ENCODE assay signal across 1 cellular context in genomic region chr20:25576783-25577530, GRCh38.
TF ChIP-seq lines count a peak whose summit lies in the region.

No MANE protein-coding gene starts in this region.

TF ChIP-seq in HepG2, 621 proteins besides CTCF, POLR2A, EP300 and RAD21 (continues in another document):
- TF ChIP-seq SOX5 (CRISPR knock-in tag; IDR thresholded peaks at IDR 0.05; ENCODE audit: borderline replicate concordance) (no peak), HNRNPLL (IDR thresholded peaks at IDR 0.05; ENCODE audit: low read depth, low read length, poor library complexity, severe bottlenecking) (no peak), SRY (CRISPR knock-in tag; IDR thresholded peaks at IDR 0.05) (no peak), ZNF792 (CRISPR knock-in tag; IDR thresholded peaks at IDR 0.05) (no peak), ZFP1 (CRISPR knock-in tag; IDR thresholded peaks at IDR 0.05) (no peak), ARID4A (CRISPR knock-in tag; IDR thresholded peaks at IDR 0.05; ENCODE audit: borderline replicate concordance) (no peak), RXRA (CRISPR knock-in tag; IDR thresholded peaks at IDR 0.05) (peak; percentile 23; the same call in 1 of the 2 replicates), ZNF567 (CRISPR knock-in tag; IDR thresholded peaks at IDR 0.05; ENCODE audit: borderline replicate concordance) (no peak), ZNF768 (CRISPR knock-in tag; IDR thresholded peaks at IDR 0.05) (0 out of 2 replicates have a peak, but pooled peaks have one; percentile 36), NFKB2 (CRISPR knock-in tag; IDR thresholded peaks at IDR 0.05; ENCODE audit: borderline replicate concordance) (no peak), ZSCAN25 (CRISPR knock-in tag; IDR thresholded peaks at IDR 0.05) (no peak), SYNCRIP (IDR thresholded peaks at IDR 0.05; ENCODE audit: insufficient read depth, low read depth, low read length) (no peak), ARNTL (CRISPR knock-in tag; IDR thresholded peaks at IDR 0.05) (no peak), ZNF235 (CRISPR knock-in tag; IDR thresholded peaks at IDR 0.05; ENCODE audit: borderline replicate concordance) (no peak), MLLT10 (CRISPR knock-in tag; IDR thresholded peaks at IDR 0.05) (no peak), ZNF850 (CRISPR knock-in tag; conservative IDR thresholded peaks at IDR 0.05) (no peak), ZNF20 (CRISPR knock-in tag; IDR thresholded peaks at IDR 0.05) (no peak), GATAD2A (CRISPR knock-in tag; IDR thresholded peaks at IDR 0.05) (no peak), ZNF414 (CRISPR knock-in tag; IDR thresholded peaks at IDR 0.05) (no peak), ZNF597 (CRISPR knock-in tag; IDR thresholded peaks at IDR 0.05) (no peak), HOMEZ (CRISPR knock-in tag; IDR thresholded peaks at IDR 0.05; ENCODE audit: low read depth) (no peak), SNAPC2 (CRISPR knock-in tag; IDR thresholded peaks at IDR 0.05) (no peak), HMGXB3 (CRISPR knock-in tag; IDR thresholded peaks at IDR 0.05; ENCODE audit: borderline replicate concordance) (no peak), ZFY (CRISPR knock-in tag; IDR thresholded peaks at IDR 0.05) (0 out of 2 replicates have a peak, but pooled peaks have one; percentile 5), ZNF512B (CRISPR knock-in tag; IDR thresholded peaks at IDR 0.05; ENCODE audit: borderline replicate concordance) (no peak), ZNF841 (CRISPR knock-in tag; IDR thresholded peaks at IDR 0.05; ENCODE audit: borderline replicate concordance) (no peak), ZNF546 (CRISPR knock-in tag; conservative IDR thresholded peaks at IDR 0.05) (no peak), CC2D1A (CRISPR knock-in tag; IDR thresholded peaks at IDR 0.05) (no peak), SRSF1 (optimal IDR thresholded peaks at IDR 0.05; ENCODE audit: low read depth, low read length) (no peak), MAFF (IDR thresholded peaks at IDR 0.05; ENCODE audit: low read depth, low read length) (no peak), ZNF280B (CRISPR knock-in tag; IDR thresholded peaks at IDR 0.05; ENCODE audit: borderline replicate concordance) (no peak), GTF3A (CRISPR knock-in tag; conservative IDR thresholded peaks at IDR 0.05) (no peak), ZNF367 (CRISPR knock-in tag; IDR thresholded peaks at IDR 0.05; ENCODE audit: borderline replicate concordance) (no peak), ZBTB38 (CRISPR knock-in tag; IDR thresholded peaks at IDR 0.05) (peak; percentile 47; the same call in 1 of the 2 replicates), ZNF614 (CRISPR knock-in tag; IDR thresholded peaks at IDR 0.05; ENCODE audit: borderline replicate concordance) (no peak), ZXDC (CRISPR knock-in tag; IDR thresholded peaks at IDR 0.05) (no peak), PCBP2 (optimal IDR thresholded peaks at IDR 0.05; ENCODE audit: low read depth, low read length, poor library complexity, severe bottlenecking) (no peak), TFDP2 (CRISPR knock-in tag; IDR thresholded peaks at IDR 0.05) (no peak), TEAD2 (CRISPR knock-in tag; IDR thresholded peaks at IDR 0.05) (no peak)
